In genomic region chr9:94921656-94922055, GRCh38 we compare ENCODE assay signal across 11 cellular contexts.
DNase-seq lines count a peak whose midpoint lies in the region; ATAC-seq and TF ChIP-seq lines count a peak whose summit lies in the region.
"Had no signal": no experiment of that assay in that cellular context is flagged by ENCODE, and none has a peak within 500 bp of the region (broad histone marks: within the 10 kb centered on the region; RNA-seq: fewer than 3 reads in every experiment).

No MANE protein-coding gene starts in this region.

- CTCF ChIA-PET in SK-N-SH (lab: Yijun Ruan, JAX), result interaction anchor here (0.8 kb wide), 1 partner anchor 86 kb away, joined by 5 read pairs; no protein-coding TSS in a partner anchor

- H2AFZ ChIP-seq in SK-N-SH (ENCODE audit: low read depth) (no peak overlapping the region; the same call in 1 of the 2 replicates), hepatocyte (no peak overlapping the region)

- no peak for TF ChIP-seq EP300 in SK-N-SH (IDR thresholded peaks at IDR 0.05; ENCODE audit: borderline replicate concordance in 1 of 2, low read depth in 1 of 2, low read length in 1 of 2)

- POLR2A ChIA-PET in SK-N-SH (lab: Yijun Ruan, JAX), result no interaction called here

- H3K27me3 ChIP-seq in BLaER1 treated with 17β-estradiol and CSF1 and Interleukin-3, amounts not matched to agents 10 nM and 100 nM, result no peaks in the 10 kb centered on the region
- no peaks in the 10 kb centered on the region for H3K27me3 ChIP-seq in SK-N-SH (ENCODE audit: insufficient read depth)
- no peaks in the 10 kb centered on the region for H3K27me3 ChIP-seq in hepatocyte
- no peaks in the 10 kb centered on the region for H3K27me3 ChIP-seq in gastrocnemius medialis
- H3K27me3 ChIP-seq: MG63 had no signal

- intact Hi-C loops in gastrocnemius medialis (cut with DNase I; ENCODE audit: low total_unique reads), result loop anchor here (2.0 to 5.0 kb wide), 2 partner anchors 119 to 139 kb away; no protein-coding TSS in a partner anchor

- H3K4me1 ChIP-seq in BLaER1 treated with 17β-estradiol and CSF1 and Interleukin-3, amounts not matched to agents 10 nM and 100 nM, result peaks cover 14 to 24% (median 14%) of the 10 kb centered on the region in 10 experiments
- H3K4me1 ChIP-seq in SK-N-SH (ENCODE audit: control insufficient read depth in 1 of 2, insufficient read depth in 2 of 2, low read depth in 1 of 2, low read length in 1 of 2) (peaks cover 36 to 72% of the 10 kb centered on the region in 2 experiments), hepatocyte (ENCODE audit: insufficient read depth) (peaks cover 56% of the 10 kb centered on the region), gastrocnemius medialis (peaks cover 22 to 32% of the 10 kb centered on the region in 2 donors)

- H3F3A ChIP-seq in SK-N-SH (replicated peaks; ENCODE audit: insufficient read depth), result peaks cover 47% of the 10 kb centered on the region

- TF ChIP-seq POLR2A in gastrocnemius medialis (IDR thresholded peaks at IDR 0.05), result no peak

- ATAC-seq in gastrocnemius medialis (no peak), HG03432 (IDR thresholded peaks at IDR 0.05; ENCODE audit: unreplicated experiment) (no peak)

- DNase-seq in SK-N-SH (no peak), hepatocyte (ENCODE audit: low spot score) (no peak), gastrocnemius medialis (no peak), midbrain (lab: John Stamatoyannopoulos, UW) (no peak), SIG-M5 (lab: John Stamatoyannopoulos, UW) (no peak)
- no peak for DNase-seq in activated effector memory CD4-positive, alpha-beta T cell treated with anti-CD3 and anti-CD28 coated beads, Interleukin-2, amount 50 U/mL, for 16 hours
- DNase-seq: activated B cell treated with CpG ODN at 0.5 μM for 24 hours; stimulated activated naive CD4-positive, alpha-beta T cell had no signal

- in situ Hi-C loops in gastrocnemius medialis (cut with MboI; ENCODE audit: low sequenced_read_pairs in 4 of 4), result no loop called here

- whole genome bisulfite sequencing in SK-N-SH (ENCODE audit: low lambda C conversion rate), result 48% methylated on average over 11 of the region's 11 CpGs
- 71% methylated on average over 11 of the region's 11 CpGs for WGBS in hepatocyte (ENCODE audit: low lambda C conversion rate, missing lambda C conversion rate)

- H3K9ac ChIP-seq in BLaER1 treated with 17β-estradiol and CSF1 and Interleukin-3, amounts not matched to agents 10 nM and 100 nM, result no peak overlapping the region
- H3K9ac ChIP-seq in SK-N-SH, result peak overlapping the region; percentile 82

- no peak for TF ChIP-seq CTCF in SK-N-SH (IDR thresholded peaks at IDR 0.05)
- no peak for TF ChIP-seq CTCF in hepatocyte (IDR thresholded peaks at IDR 0.05; ENCODE audit: poor library complexity)
- no peak for TF ChIP-seq CTCF in gastrocnemius medialis (IDR thresholded peaks at IDR 0.05 in 4 of 5, conservative IDR thresholded peaks at IDR 0.05 in 1 of 5)

- peak overlapping the region; percentile 4 to 59 (median 42); a peak in 15 of 22 replicates for H3K4me2 ChIP-seq in BLaER1 treated with 17β-estradiol and CSF1 and Interleukin-3, amounts not matched to agents 10 nM and 100 nM
- H3K4me2 ChIP-seq in SK-N-SH, result peak overlapping the region; percentile 85
- peak overlapping the region; percentile 48 for H3K4me2 ChIP-seq in hepatocyte

- H3K27ac ChIP-seq in BLaER1 treated with 17β-estradiol and CSF1 and Interleukin-3, amounts not matched to agents 10 nM and 100 nM, result no peak overlapping the region
- peak overlapping the region; percentile 97 to 98 for H3K27ac ChIP-seq in SK-N-SH (ENCODE audit: low read depth in 2 of 2, low read length in 1 of 2)
- H3K27ac ChIP-seq in hepatocyte, result peak overlapping the region; percentile 89
- H3K27ac ChIP-seq in gastrocnemius medialis, result peak overlapping the region; percentile 38 to 65 (median 45)

- peaks cover 0 to 31% (median 22%) of the 10 kb centered on the region in 11 experiments; a peak in 12 of 22 replicates for H3K36me3 ChIP-seq in BLaER1 treated with 17β-estradiol and CSF1 and Interleukin-3, amounts not matched to agents 10 nM and 100 nM
- H3K36me3 ChIP-seq in SK-N-SH (replicated peaks in 1 of 2; ENCODE audit: control insufficient read depth in 1 of 2, insufficient read depth in 2 of 2, low read length in 1 of 2) (peaks cover 0 to 6% of the 10 kb centered on the region in 2 experiments), hepatocyte (replicated peaks; ENCODE audit: insufficient read depth, low read depth) (no peaks in the 10 kb centered on the region), gastrocnemius medialis (no peaks in the 10 kb centered on the region)

- H3K9me2 ChIP-seq in SK-N-SH (no peaks in the 10 kb centered on the region), hepatocyte (replicated peaks; ENCODE audit: insufficient read depth) (no peaks in the 10 kb centered on the region)

- TF ChIP-seq RAD21 in SK-N-SH (IDR thresholded peaks at IDR 0.05; ENCODE audit: low read length), result no peak

- peaks cover 0 to 5% (median 0%) of the 10 kb centered on the region in 11 experiments; a peak in 1 of 22 replicates for H4K20me1 ChIP-seq in BLaER1 treated with 17β-estradiol and CSF1 and Interleukin-3, amounts not matched to agents 10 nM and 100 nM
- H4K20me1 ChIP-seq in SK-N-SH (ENCODE audit: insufficient read depth), result no peaks in the 10 kb centered on the region
- H4K20me1 ChIP-seq in hepatocyte (ENCODE audit: insufficient read depth, poor library complexity, severe bottlenecking), result no peaks in the 10 kb centered on the region

- no peak overlapping the region for H3K4me3 ChIP-seq in BLaER1 treated with 17β-estradiol and CSF1 and Interleukin-3, amounts not matched to agents 10 nM and 100 nM
- H3K4me3 ChIP-seq in SK-N-SH (ENCODE audit: low read depth in 2 of 2, low read length in 1 of 2) (peak overlapping the region; percentile 15 to 52; a peak in 3 of 4 replicates), hepatocyte (no peak overlapping the region), gastrocnemius medialis (no peak overlapping the region)
- H3K4me3 ChIP-seq: MG63 had no signal

- H3K9me3 ChIP-seq in BLaER1 treated with 17β-estradiol and CSF1 and Interleukin-3, amounts not matched to agents 10 nM and 100 nM (replicated peaks in 1 of 11), result no peaks in the 10 kb centered on the region
- no peaks in the 10 kb centered on the region for H3K9me3 ChIP-seq in SK-N-SH
- H3K9me3 ChIP-seq in hepatocyte (ENCODE audit: low read depth), result no peaks in the 10 kb centered on the region
- no peaks in the 10 kb centered on the region for H3K9me3 ChIP-seq in gastrocnemius medialis
- H3K9me3 ChIP-seq: MG63 had no signal

- H3K79me2 ChIP-seq in SK-N-SH (ENCODE audit: insufficient read depth) (peaks cover 32% of the 10 kb centered on the region; the same call in 1 of the 2 replicates), hepatocyte (peaks cover 22% of the 10 kb centered on the region)

TF ChIP-seq in SK-N-SH, 30 proteins besides CTCF, POLR2A, EP300 and RAD21 (continues in another document):
- TF ChIP-seq MEF2A (IDR thresholded peaks at IDR 0.05; ENCODE audit: borderline replicate concordance, low read depth) (no peak), ELF1 (IDR thresholded peaks at IDR 0.05) (no peak), MXI1 (IDR thresholded peaks at IDR 0.05; ENCODE audit: low read depth, low read length) (no peak), MAX (IDR thresholded peaks at IDR 0.05; ENCODE audit: low read depth) (no peak), REST (IDR thresholded peaks at IDR 0.05; ENCODE audit: low read depth, low read length) (no peak), IRF3 (IDR thresholded peaks at IDR 0.05; ENCODE audit: low read depth, low read length) (no peak), SMC3 (IDR thresholded peaks at IDR 0.05; ENCODE audit: low read depth, low read length) (no peak), FOXJ3 (CRISPR knock-in tag; IDR thresholded peaks at IDR 0.05) (no peak), SIN3A (IDR thresholded peaks at IDR 0.05; ENCODE audit: borderline replicate concordance, low read depth, low read length) (no peak), JUND (IDR thresholded peaks at IDR 0.05) (no peak), YY1 (IDR thresholded peaks at IDR 0.05; ENCODE audit: low read depth) (no peak), FOSL2 (IDR thresholded peaks at IDR 0.05; ENCODE audit: borderline replicate concordance, low read depth) (no peak), RFX5 (IDR thresholded peaks at IDR 0.05; ENCODE audit: low read length) (no peak)

Comparison
In these comparisons a context has a peak if more than half of its experiments do, and no peak if none do; other contexts are left out.
1. H3K27ac ChIP-seq: peak in SK-N-SH (2 of 2), hepatocyte (single experiment) and gastrocnemius medialis (4 of 4); none in BLaER1 treated with 17β-estradiol and CSF1 and Interleukin-3, amounts not matched to agents 10 nM and 100 nM (0 of 11).
2. H3K4me3 ChIP-seq: peak in SK-N-SH (2 of 2); none in BLaER1 treated with 17β-estradiol and CSF1 and Interleukin-3, amounts not matched to agents 10 nM and 100 nM (0 of 10), hepatocyte (single experiment) and gastrocnemius medialis (0 of 4).
3. Peak in every context shown above with its lines, with median percentiles within 50 percentile points of each other: H3K4me2 ChIP-seq.